ENCODE assay signal across 10 cellular contexts in genomic region chr14:103126873-103127304, GRCh38. TPM values are rescaled to one million over a fixed set of nuclear protein-coding genes. Genes with fewer than 3 reads are reported as not detected.
A peak's percentile ranks its signal among the peaks of the same experiment; 100 is the strongest.
DNase-seq lines count a peak whose midpoint lies in the region; ATAC-seq and TF ChIP-seq lines count a peak whose summit lies in the region.
"Had no signal": no experiment of that assay in that cellular context is flagged by ENCODE, and none has a peak within 500 bp of the region (broad histone marks: within the 10 kb centered on the region; RNA-seq: fewer than 3 reads in every experiment).

No MANE protein-coding gene starts in this region.

- H3K27me3 ChIP-seq in GM23248 (replicated peaks; ENCODE audit: insufficient read depth) (no peaks in the 10 kb centered on the region), adrenal gland (no peaks in the 10 kb centered on the region), iPS-20b (ENCODE audit: insufficient read depth, low read length) (peaks cover 62% of the 10 kb centered on the region)

- DNase-seq in GM23248 (peak; percentile 46), adrenal gland (peak in 5 of 7 donors; percentile 51 to 71 (median 64)), sciatic nerve (ENCODE audit: low spot score) (peak; percentile 65), immature natural killer cell (no peak)
- DNase-seq in activated CD4-positive, alpha-beta T cell treated with anti-CD3 and anti-CD28 coated beads for 36 hours = no peak
- DNase-seq: activated CD4-positive, alpha-beta T cell treated with anti-CD3 and anti-CD28 coated beads, Interleukin-2, amount 50 U/mL, for 1 hour; NCI-H1436 had no signal

- peaks cover 12% of the 10 kb centered on the region for H3K27me3 Mint-ChIP-seq in activated CD4-positive, alpha-beta T cell treated with anti-CD3 and anti-CD28 coated beads for 36 hours
- peaks cover 0 to 13% (median 0%) of the 10 kb centered on the region in 3 donors for H3K27me3 Mint-ChIP-seq in immature natural killer cell (ENCODE audit: low read depth in 3 of 3)

- 18 to 19% methylated on average over 43 to 57 of the region's 62 CpGs for WGBS in GM23248 (ENCODE audit: low coverage in 1 of 2, low lambda C conversion rate in 2 of 2, missing lambda C conversion rate in 2 of 2), 2 experiments
- WGBS in adrenal gland, 4 donors = 3 to 38% (median 36%) methylated on average over 18 to 62 of the region's 62 CpGs

- POLR2A ChIA-PET in activated CD4-positive, alpha-beta T cell treated with anti-CD3 and anti-CD28 coated beads for 36 hours (lab: Charles Lee) = no interaction called here

- no peaks in the 10 kb centered on the region for H3K79me2 ChIP-seq in GM23248 (ENCODE audit: insufficient read depth)

- ATAC-seq in sciatic nerve (no peak), GM21717 (IDR thresholded peaks at IDR 0.05; ENCODE audit: unreplicated experiment) (no peak), HG03159 (IDR thresholded peaks at IDR 0.05; ENCODE audit: unreplicated experiment) (no peak)
- no peak for ATAC-seq in activated CD4-positive, alpha-beta T cell treated with anti-CD3 and anti-CD28 coated beads for 36 hours

- H3K4me3 ChIP-seq in GM23248 = peak overlapping the region; percentile 40
- peak overlapping the region in 1 of 4 donors; percentile 36 for H3K4me3 ChIP-seq in adrenal gland
- H3K4me3 ChIP-seq in iPS-20b (ENCODE audit: low read length) = peak overlapping the region; percentile 42; the same call in 1 of the 2 replicates

- H3F3A ChIP-seq in GM23248 (ENCODE audit: insufficient read depth) = no peaks in the 10 kb centered on the region

- H2AFZ ChIP-seq in GM23248 = no peak overlapping the region

- H3K9me3 Mint-ChIP-seq in activated CD4-positive, alpha-beta T cell treated with anti-CD3 and anti-CD28 coated beads for 36 hours (ENCODE audit: low read depth) = no peaks in the 10 kb centered on the region
- H3K9me3 Mint-ChIP-seq in immature natural killer cell = no peaks in the 10 kb centered on the region

- peak in 2 of 6 experiments; percentile 23 to 48 for TF ChIP-seq CTCF in adrenal gland (IDR thresholded peaks at IDR 0.05)

- H3K9me3 ChIP-seq in GM23248 (ENCODE audit: low read depth) = no peaks in the 10 kb centered on the region
- H3K9me3 ChIP-seq in adrenal gland (replicated peaks in 1 of 3) = no peaks in the 10 kb centered on the region
- no peaks in the 10 kb centered on the region for H3K9me3 ChIP-seq in iPS-20b (ENCODE audit: insufficient read depth, low read depth, low read length)

- no peak overlapping the region for H3K4me3 Mint-ChIP-seq in activated CD4-positive, alpha-beta T cell treated with anti-CD3 and anti-CD28 coated beads for 36 hours
- no peak overlapping the region for H3K4me3 Mint-ChIP-seq in immature natural killer cell

- H3K4me1 Mint-ChIP-seq in activated CD4-positive, alpha-beta T cell treated with anti-CD3 and anti-CD28 coated beads for 36 hours = no peaks in the 10 kb centered on the region
- H3K4me1 Mint-ChIP-seq in immature natural killer cell = no peaks in the 10 kb centered on the region

- no peaks in the 10 kb centered on the region for H3K9me2 ChIP-seq in GM23248 (ENCODE audit: insufficient read depth)

- no peaks in the 10 kb centered on the region for H3K36me3 Mint-ChIP-seq in activated CD4-positive, alpha-beta T cell treated with anti-CD3 and anti-CD28 coated beads for 36 hours (ENCODE audit: low read depth)
- no peaks in the 10 kb centered on the region for H3K36me3 Mint-ChIP-seq in immature natural killer cell

- H4K20me1 ChIP-seq in GM23248 (ENCODE audit: insufficient read depth) = no peaks in the 10 kb centered on the region

- no peak overlapping the region for H3K27ac ChIP-seq in GM23248
- peak overlapping the region in 2 of 5 donors; percentile 12 to 22 for H3K27ac ChIP-seq in adrenal gland
- H3K27ac ChIP-seq in iPS-20b (ENCODE audit: low read length) = no peak overlapping the region

- no peak for TF ChIP-seq POLR2A in adrenal gland (IDR thresholded peaks at IDR 0.05)

- H3K4me1 ChIP-seq in GM23248 (ENCODE audit: insufficient read depth) = no peaks in the 10 kb centered on the region
- H3K4me1 ChIP-seq in adrenal gland (replicated peaks in 1 of 2) = peaks cover 36 to 67% of the 10 kb centered on the region in 2 donors
- peaks cover 4% of the 10 kb centered on the region; the same call in 1 of the 2 replicates for H3K4me1 ChIP-seq in iPS-20b (ENCODE audit: insufficient read depth, low read length)

- H3K9ac ChIP-seq in GM23248 (no peak overlapping the region), iPS-20b (ENCODE audit: low read depth, low read length) (no peak overlapping the region)

- in situ Hi-C loops in GM23248 (cut with MboI) = no loop called here

- intact Hi-C loops in adrenal gland (cut with DNase I) = no loop called here
- intact Hi-C loops in sciatic nerve (cut with DNase I) = no loop called here
- intact Hi-C loops in activated CD4-positive, alpha-beta T cell treated with anti-CD3 and anti-CD28 coated beads for 36 hours (cut with DNase I, micrococcal nuclease) = no loop called here

- no peak overlapping the region for H3K4me2 ChIP-seq in GM23248 (ENCODE audit: unreplicated experiment)

- CTCF ChIA-PET in activated CD4-positive, alpha-beta T cell treated with anti-CD3 and anti-CD28 coated beads for 36 hours (lab: Charles Lee) = no interaction called here

- H3K27ac Mint-ChIP-seq in activated CD4-positive, alpha-beta T cell treated with anti-CD3 and anti-CD28 coated beads for 36 hours = no peak overlapping the region
- H3K27ac Mint-ChIP-seq in immature natural killer cell = no peak overlapping the region

- H3K36me3 ChIP-seq in GM23248 (ENCODE audit: low read depth) (no peaks in the 10 kb centered on the region), adrenal gland (replicated peaks in 1 of 2) (peaks cover 0 to 20% of the 10 kb centered on the region in 2 donors), iPS-20b (ENCODE audit: insufficient read depth, low read depth, low read length) (no peaks in the 10 kb centered on the region)

RNA-seq across cellular contexts. Expression of gene TNFAIP2, which starts 3.6 kb away (rescaled TPM):
- total RNA-seq in GM23248 (2014; rRNA removed; shearing (Covaris generic)) = 45.0 and 51.8 TPM in 2 replicates
- polyA plus RNA-seq in GM23248 (2016; fragmentation: Nextera tagmentation; extraction: Ambion mirVana) (9.2 and 9.6 TPM in 2 replicates), adrenal gland (100 to 1,000 TPM in 2 of 3 donors, 10 to 100 TPM in 1; 28.3 to 615 (median 532) TPM), immature natural killer cell (1 to 10 TPM in 1 of 3 donors, under 1 TPM in 2; 0.20 to 1.4 (median 0.91) TPM)
- total RNA-seq in adrenal gland (100 to 1,000 TPM in 4 of 8 donors, 10 to 100 TPM in 4; 41.2 to 290 (median 115) TPM), sciatic nerve (142 TPM)
- 1 to 10 TPM; 1.7 to 1.8 TPM for total RNA-seq in activated CD4-positive, alpha-beta T cell treated with anti-CD3 and anti-CD28 coated beads for 36 hours

RNA-seq across cellular contexts. Expression of gene EXOC3L4, which starts 32.4 kb away (rescaled TPM):
- total RNA-seq in GM23248 (2014; rRNA removed; shearing (Covaris generic)) = not detected in 2 replicates
- polyA plus RNA-seq in GM23248 (2016; fragmentation: Nextera tagmentation; extraction: Ambion mirVana) (not detected in 2 replicates), adrenal gland (1 to 10 TPM in 2 of 3 donors, not detected in 1; 3.1 to 4.3 TPM), immature natural killer cell (not detected)
- total RNA-seq in adrenal gland (1 to 10 TPM in 4 of 8 donors, under 1 TPM in 4; 0.12 to 2.0 (median 1.3) TPM), sciatic nerve (3.3 TPM)
- total RNA-seq in activated CD4-positive, alpha-beta T cell treated with anti-CD3 and anti-CD28 coated beads for 36 hours = not detected

RNA-seq across cellular contexts. Expression of gene LBHD2, which starts 42.9 kb away (rescaled TPM):
- not detected in 2 replicates for total RNA-seq in GM23248 (2014; rRNA removed; shearing (Covaris generic))
- polyA plus RNA-seq in GM23248 (2016; fragmentation: Nextera tagmentation; extraction: Ambion mirVana) (not detected in 2 replicates), adrenal gland (not detected), immature natural killer cell (not detected)
- total RNA-seq in adrenal gland (not detected), sciatic nerve (not detected)
- total RNA-seq in activated CD4-positive, alpha-beta T cell treated with anti-CD3 and anti-CD28 coated beads for 36 hours = not detected

Comparison
In these comparisons a context has a peak if more than half of its experiments do, and no peak if none do; other contexts are left out.
1. DNase-seq: peak in GM23248 (single experiment), adrenal gland (5 of 7) and sciatic nerve (single experiment); none in activated CD4-positive, alpha-beta T cell treated with anti-CD3 and anti-CD28 coated beads for 36 hours (single experiment) and immature natural killer cell (0 of 3).
2. RNA of gene TNFAIP2, which starts 3.6 kb away (total RNA-seq): 41.2 to 290 TPM in adrenal gland, 142 TPM in sciatic nerve (single experiment) and 45.0 to 51.8 TPM in GM23248; 1.7 to 1.8 TPM in activated CD4-positive, alpha-beta T cell treated with anti-CD3 and anti-CD28 coated beads for 36 hours; every median in the first group is over 10 times any median in the second.